12 cellular contexts compared by ENCODE assay signal in the genomic region with DNA sequence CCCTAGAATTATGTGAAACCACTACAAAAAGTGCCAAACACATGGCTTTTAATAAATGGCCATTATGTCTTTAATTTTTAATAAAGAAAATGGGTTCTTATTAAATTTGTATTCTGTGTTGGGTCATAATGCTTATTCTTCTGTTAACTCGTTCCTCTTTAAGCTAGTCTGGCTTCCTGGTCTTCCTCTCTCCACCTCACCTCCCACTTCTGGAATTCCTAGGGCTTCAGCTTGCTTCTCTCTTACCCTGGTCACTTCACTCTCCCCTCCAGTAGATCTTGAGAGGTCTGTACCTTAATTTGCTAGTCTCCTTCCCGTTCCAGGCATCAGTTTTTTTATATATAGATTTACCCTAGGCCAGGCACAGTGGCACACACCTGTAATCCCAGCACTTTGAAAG.
DNase-seq lines count a peak whose midpoint lies in the region; ATAC-seq and TF ChIP-seq lines count a peak whose summit lies in the region.
"Had no signal": no experiment of that assay in that cellular context is flagged by ENCODE, and none has a peak within 500 bp of the region (broad histone marks: within the 10 kb centered on the region; RNA-seq: fewer than 3 reads in every experiment).

No MANE protein-coding gene starts in this region.

- H3K4me3 ChIP-seq in SJSA1 (peak overlapping the region; percentile 39), esophagus squamous epithelium (peak overlapping the region; percentile 34 to 72 (median 55)), smooth muscle cell (peak overlapping the region; percentile 56)

- H3K79me2 ChIP-seq in smooth muscle cell (ENCODE audit: low read depth) = no peaks in the 10 kb centered on the region

- H3K27ac Mint-ChIP-seq in T-helper 2 cell treated with Interferon-gamma antibody and Interleukin-4, amounts not matched to agents 5 μg/mL and 100 μg/mL, for 36 hours = peak overlapping the region; percentile 56

- no peak overlapping the region for H2AFZ ChIP-seq in smooth muscle cell (ENCODE audit: low read depth)

- no peaks in the 10 kb centered on the region for H3K27me3 Mint-ChIP-seq in T-helper 2 cell treated with Interferon-gamma antibody and Interleukin-4, amounts not matched to agents 5 μg/mL and 100 μg/mL, for 36 hours (ENCODE audit: low read depth)

- peaks cover 3% of the 10 kb centered on the region for H3K36me3 Mint-ChIP-seq in T-helper 2 cell treated with Interferon-gamma antibody and Interleukin-4, amounts not matched to agents 5 μg/mL and 100 μg/mL, for 36 hours (ENCODE audit: low read depth)

- no peak for DNase-seq in T-helper 2 cell treated with Interferon-gamma antibody and Interleukin-4, amounts not matched to agents 5 μg/mL and 100 μg/mL, for 36 hours (ENCODE audit: low spot score)
- DNase-seq in T-helper 2 cell (no peak), SJSA1 (ENCODE audit: low read depth in 1 of 2, low spot score in 2 of 2) (no peak), esophagus squamous epithelium (lab: John Stamatoyannopoulos, UW) (no peak), smooth muscle cell (lab: John Stamatoyannopoulos, UW; ENCODE audit: unreplicated experiment) (no peak), AG08395 (ENCODE audit: low spot score) (no peak)
- DNase-seq in activated CD8-positive, alpha-beta memory T cell treated with anti-CD3 and anti-CD28 coated beads, Interleukin-2, amount 50 U/mL, for 4 hours = no peak
- DNase-seq: KG1 had no signal

- H3F3A ChIP-seq in smooth muscle cell (ENCODE audit: low read depth) = peaks cover 8% of the 10 kb centered on the region

- ATAC-seq in activated CD4-positive, CD25-positive, alpha-beta regulatory T cell treated with anti-CD3 and anti-CD28 coated beads, Interleukin-2, amount 50 U/mL, for 24 hours = no peak

- peak overlapping the region; percentile 87 for H3K4me2 ChIP-seq in smooth muscle cell

- H3K36me3 ChIP-seq in SJSA1 = no peaks in the 10 kb centered on the region; the same call in 1 of the 2 replicates
- no peaks in the 10 kb centered on the region for H3K36me3 ChIP-seq in esophagus squamous epithelium
- no peaks in the 10 kb centered on the region for H3K36me3 ChIP-seq in smooth muscle cell (ENCODE audit: low read depth)
- H3K36me3 ChIP-seq: prostate gland, tibial nerve had no signal

- H3K4me3 Mint-ChIP-seq in T-helper 2 cell treated with Interferon-gamma antibody and Interleukin-4, amounts not matched to agents 5 μg/mL and 100 μg/mL, for 36 hours = peak overlapping the region; percentile 89

- peak overlapping the region; percentile 79 for H3K9ac ChIP-seq in smooth muscle cell (ENCODE audit: low read depth)

- WGBS in esophagus squamous epithelium, 2 donors = 45 to 49% methylated on average over 2 of the region's 2 CpGs
- 60% methylated on average over 2 of the region's 2 CpGs for WGBS in smooth muscle cell (ENCODE audit: low lambda C conversion rate)

- H3K4me1 ChIP-seq in SJSA1 (replicated peaks) = peaks cover 34% of the 10 kb centered on the region
- peaks cover 20 to 54% (median 28%) of the 10 kb centered on the region in 3 donors for H3K4me1 ChIP-seq in esophagus squamous epithelium
- H3K4me1 ChIP-seq in smooth muscle cell (ENCODE audit: low read depth) = peaks cover 15% of the 10 kb centered on the region
- H3K4me1 ChIP-seq: prostate gland had no signal

- TF ChIP-seq CTCF in esophagus squamous epithelium (IDR thresholded peaks at IDR 0.05) (no peak), smooth muscle cell (IDR thresholded peaks at IDR 0.05; ENCODE audit: borderline replicate concordance, insufficient read depth, poor library complexity, severe bottlenecking) (no peak)

- H3K9me3 Mint-ChIP-seq in T-helper 2 cell treated with Interferon-gamma antibody and Interleukin-4, amounts not matched to agents 5 μg/mL and 100 μg/mL, for 36 hours = no peaks in the 10 kb centered on the region

- peaks cover 27% of the 10 kb centered on the region for H3K4me1 Mint-ChIP-seq in T-helper 2 cell treated with Interferon-gamma antibody and Interleukin-4, amounts not matched to agents 5 μg/mL and 100 μg/mL, for 36 hours (ENCODE audit: low read depth)

- H3K27me3 ChIP-seq in SJSA1 (replicated peaks) (no peaks in the 10 kb centered on the region), esophagus squamous epithelium (no peaks in the 10 kb centered on the region), smooth muscle cell (ENCODE audit: low read depth) (peaks cover 16% of the 10 kb centered on the region)
- H3K27me3 ChIP-seq: tibial nerve had no signal

- peak overlapping the region; percentile 100 for H3K27ac ChIP-seq in SJSA1
- H3K27ac ChIP-seq in esophagus squamous epithelium = peak overlapping the region; percentile 40 to 89 (median 85)
- H3K27ac ChIP-seq in smooth muscle cell (ENCODE audit: low read depth) = peak overlapping the region; percentile 97
- H3K27ac ChIP-seq: C4-2B, prostate gland, tibial nerve had no signal

- intact Hi-C loops in esophagus squamous epithelium (cut with DNase I) = no loop called here

- no peaks in the 10 kb centered on the region for H4K20me1 ChIP-seq in smooth muscle cell (ENCODE audit: low read depth)

- H3K9me3 ChIP-seq in SJSA1 (replicated peaks) = no peaks in the 10 kb centered on the region
- H3K9me3 ChIP-seq in esophagus squamous epithelium = no peaks in the 10 kb centered on the region
- H3K9me3 ChIP-seq in smooth muscle cell (replicated peaks; ENCODE audit: low read depth) = no peaks in the 10 kb centered on the region
- H3K9me3 ChIP-seq: prostate gland, tibial nerve had no signal

- no peak for TF ChIP-seq POLR2A in esophagus squamous epithelium (IDR thresholded peaks at IDR 0.05)
